ENCODE assay signal across 24 cellular contexts in genomic region chr11:113979427-113979826, GRCh38. TPM values are rescaled to one million over a fixed set of nuclear protein-coding genes. Genes with fewer than 3 reads are reported as not detected.
"Had no signal": no experiment of that assay in that cellular context is flagged by ENCODE, and none has a peak within 500 bp of the region (broad histone marks: within the 10 kb centered on the region; RNA-seq: fewer than 3 reads in every experiment).

No MANE protein-coding gene starts in this region.

- H3K27ac ChIP-seq: heart left ventricle, neutrophil, psoas muscle, right lobe of liver, thoracic aorta, transverse colon had no signal

- H3K27ac Mint-ChIP-seq: naive thymus-derived CD8-positive, alpha-beta T cell; stimulated activated effector memory CD8-positive, alpha-beta T cell treated with anti-CD3 and anti-CD28 coated beads, Interleukin-12 subunit alpha, Interleukin-12 subunit beta, amount 100 ng/mL, for 72 hours; stimulated activated naive CD8-positive, alpha-beta T cell treated with anti-CD3 and anti-CD28 coated beads, Interleukin-15, Interleukin-2, amounts not matched to agents 100 ng/mL and 50 ng/mL, for 24 hours had no signal

- H3K9me3 ChIP-seq: heart left ventricle, neutrophil, psoas muscle, right lobe of liver, thoracic aorta, transverse colon had no signal

- H3K36me3 ChIP-seq: heart left ventricle, neutrophil, right lobe of liver, thoracic aorta, transverse colon had no signal

- ATAC-seq: esophagus mucosa; left colon; naive thymus-derived CD8-positive, alpha-beta T cell; psoas muscle; right lobe of liver; stimulated activated effector memory CD8-positive, alpha-beta T cell treated with anti-CD3 and anti-CD28 coated beads, Interleukin-12 subunit alpha, Interleukin-12 subunit beta, amount 100 ng/mL, for 72 hours had no signal

- H3K4me3 ChIP-seq: heart left ventricle, lung, psoas muscle, right lobe of liver, thoracic aorta, transverse colon had no signal

- H3K4me1 ChIP-seq: right lobe of liver had no signal

- H3K36me3 Mint-ChIP-seq: naive thymus-derived CD8-positive, alpha-beta T cell; stimulated activated effector memory CD8-positive, alpha-beta T cell treated with anti-CD3 and anti-CD28 coated beads, Interleukin-12 subunit alpha, Interleukin-12 subunit beta, amount 100 ng/mL, for 72 hours had no signal

- H3K9me3 Mint-ChIP-seq: naive thymus-derived CD8-positive, alpha-beta T cell; stimulated activated effector memory CD8-positive, alpha-beta T cell treated with anti-CD3 and anti-CD28 coated beads, Interleukin-12 subunit alpha, Interleukin-12 subunit beta, amount 100 ng/mL, for 72 hours; stimulated activated naive CD8-positive, alpha-beta T cell treated with anti-CD3 and anti-CD28 coated beads, Interleukin-15, Interleukin-2, amounts not matched to agents 100 ng/mL and 50 ng/mL, for 24 hours had no signal

- DNase-seq: effector memory CD4-positive, alpha-beta T cell; foreskin melanocyte; heart left ventricle; hippocampal formation; left colon; left ventricle myocardium superior; mesendoderm; naive thymus-derived CD8-positive, alpha-beta T cell; psoas muscle; retina; right lobe of liver; stimulated activated CD4-positive, alpha-beta T cell treated with anti-CD3 and anti-CD28 coated beads, Interleukin-4, amount 100 ng/mL, for 1 hour; stimulated activated CD8-positive, alpha-beta memory T cell treated with anti-CD3 and anti-CD28 coated beads, Interleukin-4, amount 100 ng/mL, for 48 hours; transverse colon had no signal

- H3K4me3 Mint-ChIP-seq: naive thymus-derived CD8-positive, alpha-beta T cell; stimulated activated effector memory CD8-positive, alpha-beta T cell treated with anti-CD3 and anti-CD28 coated beads, Interleukin-12 subunit alpha, Interleukin-12 subunit beta, amount 100 ng/mL, for 72 hours; stimulated activated naive CD8-positive, alpha-beta T cell treated with anti-CD3 and anti-CD28 coated beads, Interleukin-15, Interleukin-2, amounts not matched to agents 100 ng/mL and 50 ng/mL, for 24 hours had no signal

- H3K27me3 ChIP-seq: right lobe of liver had no signal

RNA-seq across cellular contexts. Expression of gene HTR3A, which starts 4.5 kb away (rescaled TPM):
- total RNA-seq: esophagus mucosa; glomerular endothelial cell; left ventricle myocardium superior; naive thymus-derived CD8-positive, alpha-beta T cell; osteoblast; psoas muscle; thoracic aorta; ureter had no signal
- polyA plus RNA-seq: naive thymus-derived CD8-positive, alpha-beta T cell; neural cell had no signal
